8 cellular contexts compared by ENCODE assay signal in genomic region chr5:57841671-57842375, GRCh38.
DNase-seq lines count a peak whose midpoint lies in the region; ATAC-seq, FAIRE-seq and TF ChIP-seq lines count a peak whose summit lies in the region.

No MANE protein-coding gene starts in this region.

- peak overlapping the region; percentile 55 for H3K4me2 ChIP-seq in keratinocyte (ENCODE audit: control insufficient read depth, extremely low read depth, insufficient read depth, low read depth, low read length)

- peaks cover 25% of the 10 kb centered on the region for H3K4me1 ChIP-seq in HUES6 (ENCODE audit: control insufficient read depth, insufficient read depth, low read length)
- H3K4me1 ChIP-seq in keratinocyte (ENCODE audit: control insufficient read depth, extremely low read depth, insufficient read depth, low read length), result peaks cover 66% of the 10 kb centered on the region

- CTCF ChIA-PET in AG04449 (lab: Yijun Ruan, JAX), result interaction anchor here (1.3 kb wide), 1 partner anchor 63 kb away, joined by 5 read pairs; no protein-coding TSS in a partner anchor

- no peaks in the 10 kb centered on the region for H3K9me1 ChIP-seq in keratinocyte (ENCODE audit: control insufficient read depth, extremely low read depth, insufficient read depth, low read length)

- H4K20me1 ChIP-seq in keratinocyte (ENCODE audit: control insufficient read depth, extremely low read depth, insufficient read depth, low read length), result no peaks in the 10 kb centered on the region

- DNase-seq in AG04449 (ENCODE audit: low read depth, low spot score) (peak; percentile 97), choroid plexus epithelial cell (ENCODE audit: low read depth) (peak; percentile 97), keratinocyte (ENCODE audit: low read depth, low spot score) (no peak), NCI-H748 treated with DMSO at 0.1 percent for 48 hours (lab: John Stamatoyannopoulos, UW) (no peak), GM19240 (ENCODE audit: insufficient read length, low spot score) (no peak)

- POLR2A ChIA-PET in AG04449 (lab: Yijun Ruan, JAX), result interaction anchor here (0.6 to 1.2 kb wide), 5 partner anchors 18 to 618 kb away, joined by 3 to 4 read pairs (median 3); partner anchors contain the start of gene PLK2

- H3K36me3 ChIP-seq in HUES6 (ENCODE audit: control insufficient read depth, insufficient read depth, low read length) (no peaks in the 10 kb centered on the region), keratinocyte (ENCODE audit: control insufficient read depth in 2 of 2, extremely low read depth in 1 of 2, insufficient read depth in 2 of 2, low read length in 2 of 2) (no peaks in the 10 kb centered on the region)

- peak; percentile 95 for FAIRE-seq in keratinocyte (lab: Jason Lieb, UNC)

- no peak overlapping the region for H2AFZ ChIP-seq in keratinocyte (ENCODE audit: control insufficient read depth, low read length)

- H3K79me2 ChIP-seq in keratinocyte (ENCODE audit: control insufficient read depth, insufficient read depth, low read length), result no peaks in the 10 kb centered on the region

- no peak for TF ChIP-seq CTCF in AG04449 (IDR thresholded peaks at IDR 0.05; ENCODE audit: insufficient read depth, low read length, missing control alignments)
- no peak for TF ChIP-seq CTCF in choroid plexus epithelial cell (conservative IDR thresholded peaks at IDR 0.05; ENCODE audit: low read depth, low read length)
- TF ChIP-seq CTCF in keratinocyte (optimal IDR thresholded peaks at IDR 0.05 in 1 of 3, IDR thresholded peaks at IDR 0.05 in 1 of 3, conservative IDR thresholded peaks at IDR 0.05 in 1 of 3; ENCODE audit: extremely low read depth in 1 of 3, insufficient read depth in 2 of 3, low read length in 3 of 3), result no peak

- dilution Hi-C loops in keratinocyte (cut with MboI; ENCODE audit: extremely low pct_ligation_motif_present, low sequenced_read_pairs), result no loop called here

- H3K4me3 ChIP-seq in AG04449 (ENCODE audit: low read depth, low read length), result no peak overlapping the region
- no peak overlapping the region; the same call in 1 of the 2 replicates for H3K4me3 ChIP-seq in HUES6 (ENCODE audit: low read depth, low read length)
- H3K4me3 ChIP-seq in choroid plexus epithelial cell (ENCODE audit: low read depth, low read length), result no peak overlapping the region
- H3K4me3 ChIP-seq in keratinocyte (ENCODE audit: control insufficient read depth in 2 of 3, extremely low read depth in 1 of 3, insufficient read depth in 2 of 3, low read depth in 1 of 3, low read length in 3 of 3), result peak overlapping the region in 2 of 3 experiments; percentile 39

- H3K9me3 ChIP-seq in HUES6 (ENCODE audit: control insufficient read depth, insufficient read depth, low read depth, low read length) (peaks cover 5% of the 10 kb centered on the region; the same call in 1 of the 2 replicates), keratinocyte (ENCODE audit: control insufficient read depth, low read depth, low read length) (no peaks in the 10 kb centered on the region)

- ATAC-seq in GM19452 (IDR thresholded peaks at IDR 0.05; ENCODE audit: unreplicated experiment) (no peak), GM21717 (IDR thresholded peaks at IDR 0.05; ENCODE audit: unreplicated experiment) (no peak)

- peak overlapping the region; percentile 29 for H3K9ac ChIP-seq in HUES6 (ENCODE audit: low read length)
- peak overlapping the region; percentile 65 for H3K9ac ChIP-seq in keratinocyte (ENCODE audit: control insufficient read depth, extremely low read depth, insufficient read depth, low read length)

- H3K27ac ChIP-seq in HUES6 (ENCODE audit: low read depth, low read length) (peak overlapping the region; percentile 73), keratinocyte (ENCODE audit: control insufficient read depth, insufficient read depth, low read length) (peak overlapping the region; percentile 90)

- H3K27me3 ChIP-seq in HUES6 (ENCODE audit: control insufficient read depth, insufficient read depth, low read length) (no peaks in the 10 kb centered on the region), keratinocyte (ENCODE audit: control insufficient read depth, extremely low read depth, insufficient read depth, low read length) (no peaks in the 10 kb centered on the region)

Comparison
In these comparisons a context has a peak if more than half of its experiments do, and no peak if none do; other contexts are left out.
1. DNase-seq: peak in AG04449 (single experiment) and choroid plexus epithelial cell (single experiment); none in keratinocyte (single experiment), NCI-H748 treated with DMSO at 0.1 percent for 48 hours (single experiment) and GM19240 (single experiment).
2. H3K4me3 ChIP-seq: peak in keratinocyte (2 of 3); none in AG04449 (single experiment), HUES6 (single experiment) and choroid plexus epithelial cell (single experiment).